ENCODE assay signal across 16 cellular contexts in genomic region chr6:38499697-38500096, GRCh38.
A peak's percentile ranks its signal among the peaks of the same experiment; 100 is the strongest.
DNase-seq lines count a peak whose midpoint lies in the region; ATAC-seq, FAIRE-seq and TF ChIP-seq lines count a peak whose summit lies in the region.
"Had no signal": no experiment of that assay in that cellular context is flagged by ENCODE, and none has a peak within 500 bp of the region (broad histone marks: within the 10 kb centered on the region; RNA-seq: fewer than 3 reads in every experiment).

No MANE protein-coding gene starts in this region.

- no peaks in the 10 kb centered on the region for H3K36me3 Mint-ChIP-seq in T-helper 17 cell (ENCODE audit: low read depth)

- no peaks in the 10 kb centered on the region for H3K27me3 ChIP-seq in bronchial epithelial cell (ENCODE audit: control insufficient read depth, insufficient read depth, low read length)

- TF ChIP-seq POLR2A in GM18505 (IDR thresholded peaks at IDR 0.05; ENCODE audit: borderline replicate concordance, extremely low read depth, insufficient read depth, insufficient read length), result no peak

- no peaks in the 10 kb centered on the region for H3K9me3 ChIP-seq in T-helper 17 cell (ENCODE audit: control insufficient read depth, low read length, poor library complexity, severe bottlenecking)
- H3K9me3 ChIP-seq: HAP-1 had no signal

- no peak for ATAC-seq in T-helper 17 cell
- ATAC-seq in GM18505 (IDR thresholded peaks at IDR 0.05; ENCODE audit: unreplicated experiment), result no peak
- ATAC-seq: GM12878 had no signal

- no peak for TF ChIP-seq CTCF in bronchial epithelial cell (IDR thresholded peaks at IDR 0.05; ENCODE audit: insufficient read depth, low read length, severe bottlenecking)

- DNase-seq in HPDE6-E6E7 (ENCODE audit: extremely low spot score) (peak; percentile 21), T-helper 17 cell (no peak), bronchial epithelial cell (ENCODE audit: low read depth) (peak; percentile 78), superior temporal gyrus (ENCODE audit: extremely low spot score) (peak; percentile 49), GM19238 (ENCODE audit: insufficient read length, low spot score) (no peak), DMS153 treated with DMSO at 0.1 percent for 48 hours (lab: John Stamatoyannopoulos, UW; ENCODE audit: unreplicated experiment) (no peak)
- DNase-seq: Calu3; CD4-positive, alpha-beta T cell; DMS 273 treated with DMSO at 0.1 percent for 48 hours; DMS79 had no signal

- no peaks in the 10 kb centered on the region for H3K27me3 Mint-ChIP-seq in T-helper 17 cell
- H3K27me3 Mint-ChIP-seq: B cell; CD4-positive, alpha-beta T cell had no signal

- no peaks in the 10 kb centered on the region for H3K36me3 ChIP-seq in bronchial epithelial cell (ENCODE audit: control insufficient read depth, insufficient read depth, low read length)
- H3K36me3 ChIP-seq: HAP-1 had no signal

- H3K4me3 Mint-ChIP-seq in T-helper 17 cell, result no peak overlapping the region
- H3K4me3 Mint-ChIP-seq: B cell; CD4-positive, alpha-beta T cell had no signal

- no peak for FAIRE-seq in bronchial epithelial cell (lab: Jason Lieb, UNC)
- FAIRE-seq: A204.1, GM12878, H1 had no signal

- no peak overlapping the region for H3K4me3 ChIP-seq in bronchial epithelial cell (ENCODE audit: low read depth, low read length)
- H3K4me3 ChIP-seq: GM12878, HAP-1 had no signal

- peak overlapping the region; percentile 14 for H3K27ac Mint-ChIP-seq in T-helper 17 cell
- H3K27ac Mint-ChIP-seq: B cell; CD4-positive, alpha-beta T cell had no signal

- peaks cover 8% of the 10 kb centered on the region for H3K4me1 Mint-ChIP-seq in T-helper 17 cell

Comparison
In these comparisons a context has a peak if more than half of its experiments do, and no peak if none do; other contexts are left out.
1. DNase-seq: peak in HPDE6-E6E7 (single experiment), bronchial epithelial cell (single experiment) and superior temporal gyrus (single experiment); none in T-helper 17 cell (0 of 3), GM19238 (single experiment) and DMS153 treated with DMSO at 0.1 percent for 48 hours (single experiment).